Comparison of ENCODE assay signal across 13 cellular contexts in genomic region chr12:64779349-64779974, GRCh38. TPM values are rescaled to one million over a fixed set of nuclear protein-coding genes. Genes with fewer than 3 reads are reported as not detected.
DNase-seq lines count a peak whose midpoint lies in the region; ATAC-seq and TF ChIP-seq lines count a peak whose summit lies in the region.
"Had no signal": no experiment of that assay in that cellular context is flagged by ENCODE, and none has a peak within 500 bp of the region (broad histone marks: within the 10 kb centered on the region; RNA-seq: fewer than 3 reads in every experiment).

No MANE protein-coding gene starts in this region.

- peaks cover 16% of the 10 kb centered on the region for H3K4me1 Mint-ChIP-seq in activated T-cell treated with anti-CD3 and anti-CD28 coated beads, Interleukin-2, amount 50 U/mL, for 24 hours (ENCODE audit: low read depth)
- H3K4me1 Mint-ChIP-seq in endothelial cell (ENCODE audit: unreplicated experiment) (peaks cover 26% of the 10 kb centered on the region), osteocyte (ENCODE audit: unreplicated experiment) (peaks cover 12% of the 10 kb centered on the region)

- in situ Hi-C loops in GM23248 (cut with MboI) = no loop called here

- no peaks in the 10 kb centered on the region for H3K36me3 ChIP-seq in GM23248 (ENCODE audit: low read depth)

- no peak for TF ChIP-seq POLR2A in erythroblast (IDR thresholded peaks at IDR 0.05; ENCODE audit: low read length)

- H3K27me3 ChIP-seq in GM23248 (replicated peaks; ENCODE audit: insufficient read depth) = peaks cover 64% of the 10 kb centered on the region

- WGBS in GM23248 (ENCODE audit: low coverage in 1 of 2, low lambda C conversion rate in 2 of 2, missing lambda C conversion rate in 2 of 2), 2 experiments = 47 to 48% methylated on average over 10 of the region's 10 CpGs

- TF ChIP-seq CTCF in endothelial cell (IDR thresholded peaks at IDR 0.05; ENCODE audit: unreplicated experiment) (no peak), osteocyte (IDR thresholded peaks at IDR 0.05) (no peak)

- H3K9me3 ChIP-seq in GM23248 (ENCODE audit: low read depth) = peaks cover 6% of the 10 kb centered on the region

- no peaks in the 10 kb centered on the region for H3K4me1 ChIP-seq in GM23248 (ENCODE audit: insufficient read depth)
- H3K4me1 ChIP-seq: psoas muscle had no signal

- no peak for ATAC-seq in HG02571 (IDR thresholded peaks at IDR 0.05; ENCODE audit: unreplicated experiment)

- H3K9me3 Mint-ChIP-seq in activated T-cell treated with anti-CD3 and anti-CD28 coated beads, Interleukin-2, amount 50 U/mL, for 24 hours = peaks cover 23% of the 10 kb centered on the region
- no peaks in the 10 kb centered on the region for H3K9me3 Mint-ChIP-seq in endothelial cell (ENCODE audit: unreplicated experiment)
- peaks cover 17% of the 10 kb centered on the region for H3K9me3 Mint-ChIP-seq in osteocyte (ENCODE audit: unreplicated experiment)

- H3K4me3 Mint-ChIP-seq in activated T-cell treated with anti-CD3 and anti-CD28 coated beads, Interleukin-2, amount 50 U/mL, for 24 hours = peak overlapping the region; percentile 49
- H3K4me3 Mint-ChIP-seq in endothelial cell (ENCODE audit: unreplicated experiment) (peak overlapping the region; percentile 83), osteocyte (ENCODE audit: unreplicated experiment) (peak overlapping the region; percentile 64)

- no peak overlapping the region for H3K9ac ChIP-seq in GM23248

- no peak overlapping the region for H3K27ac Mint-ChIP-seq in activated T-cell treated with anti-CD3 and anti-CD28 coated beads, Interleukin-2, amount 50 U/mL, for 24 hours
- H3K27ac Mint-ChIP-seq in endothelial cell (ENCODE audit: unreplicated experiment) (no peak overlapping the region), osteocyte (ENCODE audit: unreplicated experiment) (no peak overlapping the region)
- H3K27ac Mint-ChIP-seq: activated CD4-positive, alpha-beta T cell treated with anti-CD3 and anti-CD28 coated beads, Interleukin-2, amount 10 ng/mL, durations not matched to agents 24 days and 14 days; memory B cell had no signal

- no peak overlapping the region for H3K4me3 ChIP-seq in GM23248

- peaks cover 83% of the 10 kb centered on the region for H3K27me3 Mint-ChIP-seq in activated T-cell treated with anti-CD3 and anti-CD28 coated beads, Interleukin-2, amount 50 U/mL, for 24 hours
- H3K27me3 Mint-ChIP-seq in endothelial cell (ENCODE audit: unreplicated experiment) = peaks cover 7% of the 10 kb centered on the region
- H3K27me3 Mint-ChIP-seq in osteocyte (ENCODE audit: unreplicated experiment) = peaks cover 80% of the 10 kb centered on the region

- H3K27ac ChIP-seq in GM23248 = no peak overlapping the region
- H3K27ac ChIP-seq: psoas muscle had no signal

- H3F3A ChIP-seq in GM23248 (ENCODE audit: insufficient read depth) = no peaks in the 10 kb centered on the region

- H3K4me2 ChIP-seq in GM23248 (ENCODE audit: unreplicated experiment) = no peak overlapping the region

- H4K20me1 ChIP-seq in GM23248 (ENCODE audit: insufficient read depth) = no peaks in the 10 kb centered on the region

- peaks cover 5% of the 10 kb centered on the region for H3K36me3 Mint-ChIP-seq in activated T-cell treated with anti-CD3 and anti-CD28 coated beads, Interleukin-2, amount 50 U/mL, for 24 hours (ENCODE audit: low read depth)
- peaks cover 4% of the 10 kb centered on the region for H3K36me3 Mint-ChIP-seq in endothelial cell (ENCODE audit: low read depth, unreplicated experiment)
- peaks cover 4% of the 10 kb centered on the region for H3K36me3 Mint-ChIP-seq in osteocyte (ENCODE audit: unreplicated experiment)
- H3K36me3 Mint-ChIP-seq: memory B cell had no signal

- no peaks in the 10 kb centered on the region for H3K79me2 ChIP-seq in GM23248 (ENCODE audit: insufficient read depth)

- no peak overlapping the region for H2AFZ ChIP-seq in GM23248

- no peaks in the 10 kb centered on the region for H3K9me2 ChIP-seq in GM23248 (ENCODE audit: insufficient read depth)

- no peak for DNase-seq in activated T-cell treated with anti-CD3 and anti-CD28 coated beads, Interleukin-2, amount 50 U/mL, for 24 hours
- DNase-seq in activated T-cell treated with anti-CD3 and anti-CD28 coated beads, Interleukin-2, amount 50 U/mL, for 48 hours = no peak
- DNase-seq in NCI-H82 treated with DMSO at 0.1 percent for 48 hours (lab: John Stamatoyannopoulos, UW; ENCODE audit: unreplicated experiment) (peak; percentile 46), endothelial cell (ENCODE audit: low spot score) (no peak), osteocyte (ENCODE audit: extremely low spot score, unreplicated experiment) (no peak), GM23248 (no peak), erythroblast (lab: John Stamatoyannopoulos, UW) (no peak)
- DNase-seq: DND-41, psoas muscle, SW 1271 had no signal

RNA-seq across cellular contexts. Expression of gene GNS, which starts 20.3 kb away (rescaled TPM):
- 80.2 TPM for total RNA-seq in endothelial cell (ENCODE audit: unreplicated experiment)
- 150 and 166 TPM in 2 replicates for total RNA-seq in osteocyte
- 121 and 129 TPM in 2 replicates for total RNA-seq in GM23248 (2014; rRNA removed; shearing (Covaris generic))
- polyA plus RNA-seq in GM23248 (2016; fragmentation: Nextera tagmentation; extraction: Ambion mirVana) = 75.5 and 76.6 TPM in 2 replicates

RNA-seq across cellular contexts. Expression of gene TBC1D30, which starts 45.0 kb away (rescaled TPM):
- total RNA-seq in endothelial cell (ENCODE audit: unreplicated experiment) (3.6 TPM), osteocyte (1.2 and 2.0 TPM in 2 replicates)
- not detected in 2 replicates for total RNA-seq in GM23248 (2014; rRNA removed; shearing (Covaris generic))
- polyA plus RNA-seq in GM23248 (2016; fragmentation: Nextera tagmentation; extraction: Ambion mirVana) = 0.09 and 0.49 TPM in 2 replicates
